2 cellular contexts compared by ENCODE assay signal in genomic region chr14:69613312-69614073, GRCh38.
TF ChIP-seq lines count a peak whose summit lies in the region.

No MANE protein-coding gene starts in this region.

TF ChIP-seq in HCT116, 20 proteins besides CTCF, POLR2A, EP300 and RAD21 (continued from another document):
- no peak for TF ChIP-seq REST (IDR thresholded peaks at IDR 0.05; ENCODE audit: low read depth)
- TF ChIP-seq TCF7L2 (IDR thresholded peaks at IDR 0.05; ENCODE audit: borderline replicate concordance, extremely low read depth, insufficient read depth, insufficient read length): no peak
- no peak for TF ChIP-seq ELF1 (IDR thresholded peaks at IDR 0.05; ENCODE audit: borderline replicate concordance, low read depth)
- no peak for TF ChIP-seq MAX (IDR thresholded peaks at IDR 0.05)
- TF ChIP-seq SIN3A (IDR thresholded peaks at IDR 0.05; ENCODE audit: low read depth): no peak
- no peak for TF ChIP-seq EZH2 (IDR thresholded peaks at IDR 0.05)
- no peak for TF ChIP-seq JUND (IDR thresholded peaks at IDR 0.05)
- no peak for TF ChIP-seq ZNF274 (IDR thresholded peaks at IDR 0.05; ENCODE audit: low read depth, low read length)
- TF ChIP-seq ZBTB33 (IDR thresholded peaks at IDR 0.05; ENCODE audit: extremely low read depth, insufficient replicate concordance, low read length): no peak
- TF ChIP-seq EGR1 (IDR thresholded peaks at IDR 0.05; ENCODE audit: low read depth): no peak
- no peak for TF ChIP-seq CEBPB (IDR thresholded peaks at IDR 0.05; ENCODE audit: low read depth)
- no peak for TF ChIP-seq FOSL1 (IDR thresholded peaks at IDR 0.05; ENCODE audit: low read depth)
- no peak for TF ChIP-seq SP1 (IDR thresholded peaks at IDR 0.05; ENCODE audit: low read depth)
- no peak for TF ChIP-seq EZH2phosphoT487 (IDR thresholded peaks at IDR 0.05; ENCODE audit: borderline replicate concordance)
- no peak for TF ChIP-seq ZFX (IDR thresholded peaks at IDR 0.05)
- no peak for TF ChIP-seq ATF3 (IDR thresholded peaks at IDR 0.05)

TF ChIP-seq in WTC11, 78 proteins besides CTCF, POLR2A, EP300 and RAD21 (continued from another document):
- TF ChIP-seq FOXJ3 (CRISPR knock-in tag; IDR thresholded peaks at IDR 0.05; ENCODE audit: borderline replicate concordance) (no peak), ZNF671 (CRISPR knock-in tag; IDR thresholded peaks at IDR 0.05) (no peak), MYBL2 (CRISPR knock-in tag; IDR thresholded peaks at IDR 0.05) (no peak), ATF3 (CRISPR knock-in tag; conservative IDR thresholded peaks at IDR 0.05) (no peak), MAX (CRISPR knock-in tag; IDR thresholded peaks at IDR 0.05) (no peak), GTF2I (CRISPR knock-in tag; conservative IDR thresholded peaks at IDR 0.05) (no peak), CBFB (CRISPR knock-in tag; IDR thresholded peaks at IDR 0.05; ENCODE audit: low read depth) (no peak)
- TF ChIP-seq, protein P1, sequence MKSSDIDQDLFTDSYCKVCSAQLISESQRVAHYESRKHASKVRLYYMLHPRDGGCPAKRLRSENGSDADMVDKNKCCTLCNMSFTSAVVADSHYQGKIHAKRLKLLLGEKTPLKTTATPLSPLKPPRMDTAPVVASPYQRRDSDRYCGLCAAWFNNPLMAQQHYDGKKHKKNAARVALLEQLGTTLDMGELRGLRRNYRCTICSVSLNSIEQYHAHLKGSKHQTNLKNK (CRISPR knock-in tag; IDR thresholded peaks at IDR 0.05): no peak
